Comparison of ENCODE assay signal across 21 cellular contexts in genomic region chr11:21622995-21623394, GRCh38.
A peak's percentile ranks its signal among the peaks of the same experiment; 100 is the strongest.
DNase-seq lines count a peak whose midpoint lies in the region; ATAC-seq, FAIRE-seq and TF ChIP-seq lines count a peak whose summit lies in the region.
"Had no signal": no experiment of that assay in that cellular context is flagged by ENCODE, and none has a peak within 500 bp of the region (broad histone marks: within the 10 kb centered on the region; RNA-seq: fewer than 3 reads in every experiment).

No MANE protein-coding gene starts in this region.

- no peak overlapping the region for H3K4me3 Mint-ChIP-seq in activated CD4-positive, alpha-beta T cell treated with anti-CD3 and anti-CD28 coated beads, Interleukin-2, amount 10 ng/mL, durations not matched to agents 7 days and 5 days
- H3K4me3 Mint-ChIP-seq: T-helper 17 cell had no signal

- H3K36me3 Mint-ChIP-seq in activated CD4-positive, alpha-beta T cell treated with anti-CD3 and anti-CD28 coated beads, Interleukin-2, amount 10 ng/mL, durations not matched to agents 7 days and 5 days (ENCODE audit: low read depth): no peaks in the 10 kb centered on the region

- POLR2A ChIA-PET in activated CD4-positive, alpha-beta T cell treated with anti-CD3 and anti-CD28 coated beads, Interleukin-2, amount 10 ng/mL, durations not matched to agents 7 days and 5 days (lab: Charles Lee): no interaction called here

- no peak for TF ChIP-seq CTCF in D721Med (IDR thresholded peaks at IDR 0.05; ENCODE audit: insufficient read depth, missing control alignments)

- DNase-seq in NCI-H82 (lab: John Stamatoyannopoulos, UW) (peak; percentile 13), NCI-H82 treated with DMSO at 0.1 percent for 48 hours (lab: John Stamatoyannopoulos, UW; ENCODE audit: unreplicated experiment) (no peak), D721Med (ENCODE audit: insufficient read length, low spot score) (no peak), NCI-H69 (lab: John Stamatoyannopoulos, UW) (peak; percentile 65), left kidney (ENCODE audit: low read depth, low spot score) (peak; percentile 56)
- no peak for DNase-seq in activated CD4-positive, alpha-beta T cell treated with anti-CD3 and anti-CD28 coated beads, Interleukin-2, amount 10 ng/mL, durations not matched to agents 7 days and 5 days
- DNase-seq: DND-41; GM23248; MM.1S; NCI-H2081; NCI-H226; NCI-H526; NK-92 treated with Interleukin-12 subunit alpha and Interleukin-12 subunit beta, amount 100 ng/mL, for 24 hours; RPMI8226; T-helper 17 cell had no signal

- peaks cover 4% of the 10 kb centered on the region for H3K4me1 Mint-ChIP-seq in activated CD4-positive, alpha-beta T cell treated with anti-CD3 and anti-CD28 coated beads, Interleukin-2, amount 10 ng/mL, durations not matched to agents 7 days and 5 days
- H3K4me1 Mint-ChIP-seq: T-helper 17 cell had no signal

- ATAC-seq in HG02852 (IDR thresholded peaks at IDR 0.05; ENCODE audit: unreplicated experiment) (no peak), GM18909 (IDR thresholded peaks at IDR 0.05; ENCODE audit: poor library complexity, unreplicated experiment) (no peak)
- ATAC-seq: HCT116, HepG2, T-helper 17 cell had no signal

- peaks cover 2% of the 10 kb centered on the region for H3K9me3 Mint-ChIP-seq in activated CD4-positive, alpha-beta T cell treated with anti-CD3 and anti-CD28 coated beads, Interleukin-2, amount 10 ng/mL, durations not matched to agents 7 days and 5 days

- H3K27ac Mint-ChIP-seq in activated CD4-positive, alpha-beta T cell treated with anti-CD3 and anti-CD28 coated beads, Interleukin-2, amount 10 ng/mL, durations not matched to agents 7 days and 5 days: no peak overlapping the region
- H3K27ac Mint-ChIP-seq: T-helper 17 cell had no signal

- H3K27me3 Mint-ChIP-seq in activated CD4-positive, alpha-beta T cell treated with anti-CD3 and anti-CD28 coated beads, Interleukin-2, amount 10 ng/mL, durations not matched to agents 7 days and 5 days: no peaks in the 10 kb centered on the region
- H3K27me3 Mint-ChIP-seq: T-helper 17 cell had no signal

- FAIRE-seq in D721Med (lab: Jason Lieb, UNC): peak; percentile 73
- FAIRE-seq: G401.6, GM18507, HepG2 had no signal

- CTCF ChIA-PET in activated CD4-positive, alpha-beta T cell treated with anti-CD3 and anti-CD28 coated beads, Interleukin-2, amount 10 ng/mL, durations not matched to agents 7 days and 5 days (lab: Charles Lee): no interaction called here

Comparison
In these comparisons a context has a peak if more than half of its experiments do, and no peak if none do; other contexts are left out.
1. DNase-seq: peak in NCI-H82 (single experiment), NCI-H69 (single experiment) and left kidney (single experiment); none in NCI-H82 treated with DMSO at 0.1 percent for 48 hours (single experiment), D721Med (single experiment) and activated CD4-positive, alpha-beta T cell treated with anti-CD3 and anti-CD28 coated beads, Interleukin-2, amount 10 ng/mL, durations not matched to agents 7 days and 5 days (single experiment).